In genomic region chr19:16495982-16496612, GRCh38 we compare ENCODE assay signal across 1 cellular context.
TF ChIP-seq lines count a peak whose summit lies in the region.

C19orf44 (plus strand) TSS chr19:16496394; CDS start chr19:16500793, 4,399 bp downstream.
CALR3 (minus strand) TSS chr19:16496167; CDS start chr19:16496129, 38 bp downstream.

TF ChIP-seq in K562, 482 proteins besides CTCF, POLR2A, EP300 and RAD21 (continued from another document and continues in another):
- no peak for TF ChIP-seq HNRNPH1 (optimal IDR thresholded peaks at IDR 0.05; ENCODE audit: low read depth, low read length)
- TF ChIP-seq HINFP (tag; conservative IDR thresholded peaks at IDR 0.05; ENCODE audit: low read depth): no peak
- TF ChIP-seq RNF2 (IDR thresholded peaks at IDR 0.05): 0 out of 2 replicates have a peak, but pooled peaks have one; percentile 34
- TF ChIP-seq SMC3 (conservative IDR thresholded peaks at IDR 0.05; ENCODE audit: insufficient read depth, low read depth, low read length): no peak
- no peak; the same call in 1 of the 2 replicates for TF ChIP-seq ZNF134 (CRISPR knock-in tag; conservative IDR thresholded peaks at IDR 0.05)
- TF ChIP-seq UBTF (IDR thresholded peaks at IDR 0.05; ENCODE audit: borderline replicate concordance in 1 of 2, low read depth in 2 of 2, low read length in 2 of 2): no peak
- peak; percentile 76 to 82 for TF ChIP-seq NRF1 (conservative IDR thresholded peaks at IDR 0.05 in 1 of 2, IDR thresholded peaks at IDR 0.05 in 1 of 2)
- TF ChIP-seq CREBBP (IDR thresholded peaks at IDR 0.05; ENCODE audit: low read depth, low read length): no peak
- TF ChIP-seq KDM5B (IDR thresholded peaks at IDR 0.05; ENCODE audit: insufficient replicate concordance, low read depth, low read length): peak; percentile 74
- TF ChIP-seq ZNF507 (tag; conservative IDR thresholded peaks at IDR 0.05): no peak
- TF ChIP-seq RB1 (IDR thresholded peaks at IDR 0.05; ENCODE audit: low read depth): peak; percentile 55
- 0 out of 2 replicates have a peak, but pooled peaks have one; percentile 11 for TF ChIP-seq ELF4 (CRISPR knock-in tag; IDR thresholded peaks at IDR 0.05)
- no peak for TF ChIP-seq HLTF (IDR thresholded peaks at IDR 0.05)
- no peak for TF ChIP-seq ATF6 (CRISPR knock-in tag; IDR thresholded peaks at IDR 0.05)
- no peak for TF ChIP-seq ZNF354B (CRISPR knock-in tag; IDR thresholded peaks at IDR 0.05)
- no peak for TF ChIP-seq CHAMP1 (IDR thresholded peaks at IDR 0.05)
- TF ChIP-seq ZNF449 (CRISPR knock-in tag; IDR thresholded peaks at IDR 0.05): no peak
- peak; percentile 11; the same call in 1 of the 2 replicates for TF ChIP-seq SOX6 (IDR thresholded peaks at IDR 0.05)
- TF ChIP-seq XRCC4 (IDR thresholded peaks at IDR 0.05; ENCODE audit: extremely low read depth, insufficient read depth, insufficient read length): no peak
- TF ChIP-seq ZNF41 (CRISPR knock-in tag; conservative IDR thresholded peaks at IDR 0.05): no peak
- peak; percentile 77 for TF ChIP-seq ZFX (CRISPR knock-in tag; IDR thresholded peaks at IDR 0.05)
- no peak for TF ChIP-seq ZNF512 (tag; IDR thresholded peaks at IDR 0.05)
- TF ChIP-seq SFPQ (IDR thresholded peaks at IDR 0.05; ENCODE audit: low read depth, low read length): no peak
- no peak for TF ChIP-seq RFX7 (CRISPR knock-in tag; IDR thresholded peaks at IDR 0.05)
- no peak for TF ChIP-seq DACH1 (IDR thresholded peaks at IDR 0.05; ENCODE audit: partially characterized antibody)
- TF ChIP-seq CXXC5 (CRISPR knock-in tag; IDR thresholded peaks at IDR 0.05): peak; percentile 90
- TF ChIP-seq ESRRA (IDR thresholded peaks at IDR 0.05; ENCODE audit: borderline replicate concordance, low read depth): peak; percentile 68
- TF ChIP-seq E2F8 (IDR thresholded peaks at IDR 0.05; ENCODE audit: low read depth, partially characterized antibody): no peak
- peak; percentile 91 for TF ChIP-seq GMEB1 (CRISPR knock-in tag; IDR thresholded peaks at IDR 0.05)
- no peak for TF ChIP-seq TCFL5 (CRISPR knock-in tag; conservative IDR thresholded peaks at IDR 0.05)
- TF ChIP-seq ARID1B (IDR thresholded peaks at IDR 0.05): 0 out of 2 replicates have a peak, but pooled peaks have one; percentile 8
- peak; percentile 99 for TF ChIP-seq ETV1 (tag; conservative IDR thresholded peaks at IDR 0.05; ENCODE audit: low read depth)
- no peak for TF ChIP-seq CLOCK (CRISPR knock-in tag; IDR thresholded peaks at IDR 0.05; ENCODE audit: borderline replicate concordance)
- TF ChIP-seq PREB (CRISPR knock-in tag; IDR thresholded peaks at IDR 0.05): no peak
- no peak for TF ChIP-seq CC2D1A (IDR thresholded peaks at IDR 0.05)
- peak; percentile 97 for TF ChIP-seq GABPB1 (CRISPR knock-in tag; IDR thresholded peaks at IDR 0.05)
